ENCODE assay signal across 1 cellular context in the genomic region with DNA sequence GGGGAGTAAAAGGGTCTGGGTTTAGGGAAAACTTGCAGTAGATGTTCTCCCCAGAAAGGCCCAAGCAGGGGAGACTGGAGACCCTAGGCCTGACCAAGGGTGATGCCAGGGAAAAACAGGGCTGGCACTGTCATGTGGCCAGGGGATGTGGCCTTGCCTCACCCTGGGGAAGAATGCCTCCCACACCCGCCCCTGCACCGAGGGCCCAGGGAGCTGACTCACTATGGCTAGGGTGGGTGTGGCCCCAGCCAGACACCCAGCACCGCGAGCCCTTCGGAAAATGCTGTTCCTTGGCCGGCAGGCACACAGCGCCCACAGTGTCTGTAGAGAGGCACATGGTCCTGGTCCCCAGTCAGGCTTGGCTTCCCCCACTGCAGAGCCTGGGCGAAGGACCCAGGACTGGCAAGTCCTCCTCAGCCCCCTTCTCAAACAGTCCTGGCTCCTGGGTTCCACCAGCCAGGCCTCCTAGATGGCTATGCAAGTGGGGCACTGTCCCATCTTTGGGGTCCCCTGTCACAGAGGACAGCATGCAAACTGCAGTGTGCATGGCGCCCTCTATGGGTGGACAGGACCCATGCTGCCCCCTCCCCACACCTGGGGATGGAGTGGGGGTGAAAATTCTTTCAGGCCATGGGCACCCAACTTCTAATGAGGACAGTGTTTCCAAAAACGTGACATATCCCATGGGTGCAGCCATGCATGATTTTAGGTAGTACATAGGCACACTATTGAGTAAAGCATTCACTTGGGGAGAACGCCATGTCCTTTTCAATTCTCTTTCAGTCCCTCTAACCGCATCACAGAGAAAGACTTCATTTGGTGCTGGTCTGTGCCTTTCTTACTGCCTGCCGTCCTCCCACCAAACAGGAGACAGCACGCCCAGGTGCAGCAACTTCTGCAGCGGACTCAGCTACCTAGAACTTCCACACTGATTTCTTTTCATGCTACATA.
TF ChIP-seq lines count a peak whose summit lies in the region.

No MANE protein-coding gene starts in this region.

TF ChIP-seq in K562, 482 proteins besides CTCF, POLR2A, EP300 and RAD21 (continued from another document):
- TF ChIP-seq PHF21A (IDR thresholded peaks at IDR 0.05; ENCODE audit: borderline replicate concordance, low read depth) (no peak), HNRNPUL1 (IDR thresholded peaks at IDR 0.05; ENCODE audit: low read length) (no peak), SMARCA5 (IDR thresholded peaks at IDR 0.05) (peak; percentile 75), MITF (IDR thresholded peaks at IDR 0.05) (peak; percentile 39; the same call in 1 of the 2 replicates), THAP12 (CRISPR knock-in tag; IDR thresholded peaks at IDR 0.05) (no peak), SNIP1 (IDR thresholded peaks at IDR 0.05; ENCODE audit: low read depth) (no peak), DLX4 (CRISPR knock-in tag; IDR thresholded peaks at IDR 0.05) (no peak), ZEB2 (IDR thresholded peaks at IDR 0.05) (no peak; the same call in 1 of the 2 replicates), DIDO1 (tag; IDR thresholded peaks at IDR 0.05; ENCODE audit: low read depth) (no peak), SMARCE1 (IDR thresholded peaks at IDR 0.05) (peak; percentile 89), ZNF76 (CRISPR knock-in tag; IDR thresholded peaks at IDR 0.05; ENCODE audit: borderline replicate concordance) (no peak), NCOA2 (IDR thresholded peaks at IDR 0.05; ENCODE audit: partially characterized antibody in 2 of 2) (no peak), PYGO2 (tag; IDR thresholded peaks at IDR 0.05) (no peak), NEUROD1 (IDR thresholded peaks at IDR 0.05; ENCODE audit: borderline replicate concordance, low read depth, low read length, partially characterized antibody) (peak; percentile 77), ZNF124 (CRISPR knock-in tag; IDR thresholded peaks at IDR 0.05) (no peak), NBN (IDR thresholded peaks at IDR 0.05; ENCODE audit: low read depth) (peak; percentile 73; the same call in 1 of the 2 replicates), RFX7 (CRISPR knock-in tag; IDR thresholded peaks at IDR 0.05) (no peak), TAF9B (IDR thresholded peaks at IDR 0.05; ENCODE audit: partially characterized antibody) (peak; percentile 49), ESRRB (CRISPR knock-in tag; IDR thresholded peaks at IDR 0.05; ENCODE audit: borderline replicate concordance) (no peak), ZNF263 (CRISPR knock-in tag; IDR thresholded peaks at IDR 0.05; ENCODE audit: borderline replicate concordance) (no peak), SPI1 (IDR thresholded peaks at IDR 0.05; ENCODE audit: borderline replicate concordance, low read depth, low read length) (no peak), FOXA3 (CRISPR knock-in tag; conservative IDR thresholded peaks at IDR 0.05 in 1 of 2, IDR thresholded peaks at IDR 0.05 in 1 of 2) (0 out of 4 replicates have a peak, but pooled peaks of 1 of the 2 experiments have one; percentile 11), TFE3 (CRISPR knock-in tag; IDR thresholded peaks at IDR 0.05) (no peak), ZNF324 (CRISPR knock-in tag; IDR thresholded peaks at IDR 0.05) (no peak)
- TF ChIP-seq, protein P1, sequence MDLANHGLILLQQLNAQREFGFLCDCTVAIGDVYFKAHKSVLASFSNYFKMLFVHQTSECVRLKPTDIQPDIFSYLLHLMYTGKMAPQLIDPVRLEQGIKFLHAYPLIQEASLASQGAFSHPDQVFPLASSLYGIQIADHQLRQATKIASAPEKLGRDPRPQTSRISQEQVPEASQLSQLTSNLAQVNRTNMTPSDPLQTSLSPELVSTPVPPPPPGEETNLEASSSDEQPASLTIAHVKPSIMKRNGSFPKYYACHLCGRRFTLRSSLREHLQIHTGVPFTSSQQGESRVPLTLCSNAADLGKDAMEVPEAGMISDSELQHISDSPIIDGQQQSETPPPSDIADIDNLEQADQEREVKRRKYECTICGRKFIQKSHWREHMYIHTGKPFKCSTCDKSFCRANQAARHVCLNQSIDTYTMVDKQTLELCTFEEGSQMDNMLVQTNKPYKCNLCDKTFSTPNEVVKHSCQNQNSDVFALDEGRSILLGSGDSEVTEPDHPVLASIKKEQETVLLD (IDR thresholded peaks at IDR 0.05): peak; percentile 62; the same call in 1 of the 2 replicates
TF ChIP-seq in K562: peak in this region for 156.
